12 cellular contexts compared by ENCODE assay signal in the genomic region with DNA sequence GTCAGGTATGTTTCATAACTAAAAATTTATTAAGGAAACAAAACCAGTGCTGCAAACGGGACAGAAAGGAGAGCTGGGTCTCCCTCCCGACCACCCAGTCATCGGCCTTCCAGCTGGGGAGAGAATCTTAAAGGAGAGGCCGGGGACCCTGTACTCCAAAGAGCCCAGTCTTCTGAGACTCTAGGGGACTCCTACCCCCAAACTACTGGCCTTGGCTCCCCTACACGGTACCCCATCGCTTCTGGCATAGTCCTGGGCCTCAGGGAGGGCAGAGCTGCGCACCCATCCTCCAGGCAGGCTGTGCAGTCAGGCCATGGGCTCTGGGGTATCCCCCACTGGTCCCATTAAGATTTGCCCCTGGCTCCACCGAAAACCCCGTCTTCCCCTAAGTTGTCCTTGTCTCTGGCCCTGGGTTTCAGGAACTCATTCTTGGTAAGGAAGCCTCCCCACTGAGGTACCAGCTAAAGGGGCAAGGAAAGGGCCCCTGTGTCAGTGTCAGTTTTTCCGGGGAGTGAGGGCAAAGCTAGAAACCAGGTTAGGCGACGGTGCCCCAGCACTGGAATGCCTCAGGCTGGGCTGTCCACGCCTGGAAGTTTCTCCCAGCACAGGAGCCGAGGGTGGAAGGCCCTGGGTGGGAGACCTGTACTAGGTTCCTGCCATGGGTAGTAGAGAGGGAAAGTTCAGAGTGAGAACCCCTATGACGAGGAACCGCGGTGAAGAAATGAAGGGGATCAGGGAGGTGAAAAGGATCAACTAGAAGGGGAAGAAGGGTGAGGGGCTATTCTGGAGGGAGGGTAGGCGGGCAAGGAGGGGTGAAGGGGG. TPM values are rescaled to one million over a fixed set of nuclear protein-coding genes. Genes with fewer than 3 reads are reported as not detected.
DNase-seq lines count a peak whose midpoint lies in the region; ATAC-seq and TF ChIP-seq lines count a peak whose summit lies in the region.
"Had no signal": no experiment of that assay in that cellular context is flagged by ENCODE, and none has a peak within 500 bp of the region (broad histone marks: within the 10 kb centered on the region; RNA-seq: fewer than 3 reads in every experiment).

No MANE protein-coding gene starts in this region.

- H3K4me1 Mint-ChIP-seq in T-helper 1 cell treated with Interleukin-12 subunit alpha and Interleukin-12 subunit beta and Interleukin-4 antibody, amounts not matched to agents 30 μg/mL and 1 μg/mL, for 36 hours (ENCODE audit: low read depth), result peaks cover 37% of the 10 kb centered on the region
- H3K4me1 Mint-ChIP-seq in activated naive CD8-positive, alpha-beta T cell treated with anti-CD3 and anti-CD28 coated beads, Interleukin-2, amount 10 ng/mL, durations not matched to agents 7 days and 5 days, result peaks cover 33% of the 10 kb centered on the region
- H3K4me1 Mint-ChIP-seq in progenitor cell of endocrine pancreas (ENCODE audit: low read depth), result no peaks in the 10 kb centered on the region

- peaks cover 10 to 53% (median 44%) of the 10 kb centered on the region in 4 donors for H3K36me3 ChIP-seq in stomach
- H3K36me3 ChIP-seq: SJCRH30 had no signal

- peak overlapping the region; percentile 78 for H3K4me3 Mint-ChIP-seq in T-helper 1 cell treated with Interleukin-12 subunit alpha and Interleukin-12 subunit beta and Interleukin-4 antibody, amounts not matched to agents 30 μg/mL and 1 μg/mL, for 36 hours
- H3K4me3 Mint-ChIP-seq in activated naive CD8-positive, alpha-beta T cell treated with anti-CD3 and anti-CD28 coated beads, Interleukin-2, amount 10 ng/mL, durations not matched to agents 7 days and 5 days, result peak overlapping the region; percentile 83
- H3K4me3 Mint-ChIP-seq in progenitor cell of endocrine pancreas (ENCODE audit: low read depth), result no peak overlapping the region

- H3K27me3 Mint-ChIP-seq in T-helper 1 cell treated with Interleukin-12 subunit alpha and Interleukin-12 subunit beta and Interleukin-4 antibody, amounts not matched to agents 30 μg/mL and 1 μg/mL, for 36 hours (ENCODE audit: low read depth), result no peaks in the 10 kb centered on the region
- H3K27me3 Mint-ChIP-seq in activated naive CD8-positive, alpha-beta T cell treated with anti-CD3 and anti-CD28 coated beads, Interleukin-2, amount 10 ng/mL, durations not matched to agents 7 days and 5 days, result no peaks in the 10 kb centered on the region
- peaks cover 35% of the 10 kb centered on the region for H3K27me3 Mint-ChIP-seq in progenitor cell of endocrine pancreas

- H3K9me3 Mint-ChIP-seq in T-helper 1 cell treated with Interleukin-12 subunit alpha and Interleukin-12 subunit beta and Interleukin-4 antibody, amounts not matched to agents 30 μg/mL and 1 μg/mL, for 36 hours, result no peaks in the 10 kb centered on the region
- H3K9me3 Mint-ChIP-seq in activated naive CD8-positive, alpha-beta T cell treated with anti-CD3 and anti-CD28 coated beads, Interleukin-2, amount 10 ng/mL, durations not matched to agents 7 days and 5 days, result no peaks in the 10 kb centered on the region
- no peaks in the 10 kb centered on the region for H3K9me3 Mint-ChIP-seq in progenitor cell of endocrine pancreas (ENCODE audit: low read depth)

- TF ChIP-seq CTCF in stomach (IDR thresholded peaks at IDR 0.05) (no peak), progenitor cell of endocrine pancreas (IDR thresholded peaks at IDR 0.05; ENCODE audit: unreplicated experiment) (no peak)

- peak overlapping the region; percentile 62 for H3K27ac ChIP-seq in layer of hippocampus (ENCODE audit: low read depth, low read length)
- peak overlapping the region; percentile 40 to 94 (median 90) for H3K27ac ChIP-seq in stomach
- H3K27ac ChIP-seq: 22Rv1, SJCRH30 had no signal

- intact Hi-C loops in stomach (cut with DNase I; ENCODE audit: low total_unique reads), result loop anchor here (5.0 kb wide), 1 partner anchor 182 kb away; no protein-coding TSS in a partner anchor

- no peak for ATAC-seq in activated naive CD8-positive, alpha-beta T cell treated with anti-CD3 and anti-CD28 coated beads, Interleukin-2, amount 10 ng/mL, durations not matched to agents 7 days and 5 days (ENCODE audit: low read depth)
- ATAC-seq in GM19463 (IDR thresholded peaks at IDR 0.05; ENCODE audit: unreplicated experiment), result no peak
- ATAC-seq: left colon had no signal

- TF ChIP-seq POLR2A in stomach (IDR thresholded peaks at IDR 0.05), result no peak

- peaks cover 39% of the 10 kb centered on the region for H3K36me3 Mint-ChIP-seq in T-helper 1 cell treated with Interleukin-12 subunit alpha and Interleukin-12 subunit beta and Interleukin-4 antibody, amounts not matched to agents 30 μg/mL and 1 μg/mL, for 36 hours (ENCODE audit: low read depth)
- peaks cover 19% of the 10 kb centered on the region for H3K36me3 Mint-ChIP-seq in activated naive CD8-positive, alpha-beta T cell treated with anti-CD3 and anti-CD28 coated beads, Interleukin-2, amount 10 ng/mL, durations not matched to agents 7 days and 5 days
- H3K36me3 Mint-ChIP-seq in progenitor cell of endocrine pancreas (ENCODE audit: insufficient read depth), result peaks cover 27% of the 10 kb centered on the region

- H3K27me3 ChIP-seq in layer of hippocampus (ENCODE audit: control insufficient read depth, insufficient read depth, low read length) (peaks cover 3% of the 10 kb centered on the region), stomach (peaks cover 0 to 57% (median 41%) of the 10 kb centered on the region in 3 donors)
- H3K27me3 ChIP-seq: SJCRH30 had no signal

- POLR2A ChIA-PET in activated naive CD8-positive, alpha-beta T cell treated with anti-CD3 and anti-CD28 coated beads, Interleukin-2, amount 10 ng/mL, durations not matched to agents 7 days and 5 days (lab: Charles Lee), result interaction anchor here (1.2 to 7.6 kb wide), 3 partner anchors 171 to 206 kb away, joined by 3 to 95 read pairs (median 86); no protein-coding TSS in a partner anchor

- peak overlapping the region in 1 of 4 donors; percentile 27 for H3K4me3 ChIP-seq in stomach
- H3K4me3 ChIP-seq: SJCRH30 had no signal

- H3K9me3 ChIP-seq in stomach, result no peaks in the 10 kb centered on the region
- H3K9me3 ChIP-seq: SJCRH30 had no signal

- no peak for TF ChIP-seq EP300 in stomach (IDR thresholded peaks at IDR 0.05)

- peaks cover 66 to 100% (median 81%) of the 10 kb centered on the region in 4 donors for H3K4me1 ChIP-seq in stomach
- H3K4me1 ChIP-seq: SJCRH30 had no signal

- H3K27ac Mint-ChIP-seq in T-helper 1 cell treated with Interleukin-12 subunit alpha and Interleukin-12 subunit beta and Interleukin-4 antibody, amounts not matched to agents 30 μg/mL and 1 μg/mL, for 36 hours, result peak overlapping the region; percentile 55
- H3K27ac Mint-ChIP-seq in activated naive CD8-positive, alpha-beta T cell treated with anti-CD3 and anti-CD28 coated beads, Interleukin-2, amount 10 ng/mL, durations not matched to agents 7 days and 5 days, result peak overlapping the region; percentile 81
- no peak overlapping the region for H3K27ac Mint-ChIP-seq in progenitor cell of endocrine pancreas

- 69 to 83% (median 81%) methylated on average over 18 of the region's 18 CpGs for WGBS in stomach, 5 donors

- DNase-seq in T-helper 1 cell (no peak), stomach (no peak), progenitor cell of endocrine pancreas (ENCODE audit: low spot score, unreplicated experiment) (no peak)
- no peak for DNase-seq in activated naive CD8-positive, alpha-beta T cell treated with anti-CD3 and anti-CD28 coated beads, Interleukin-2, amount 10 ng/mL, durations not matched to agents 7 days and 5 days
- no peak for DNase-seq in stimulated activated CD4-positive, alpha-beta T cell treated with anti-CD3 and anti-CD28 coated beads, Interleukin-1b, Interleukin-23, amount 100 ng/mL, for 48 hours
- DNase-seq: SJCRH30; stimulated activated naive CD4-positive, alpha-beta T cell treated with Interleukin-2 at 50 U/mL for 16 hours had no signal

RNA-seq across cellular contexts. Expression of gene HIC1, which starts 5.1 kb away (rescaled TPM):
- total RNA-seq in activated naive CD8-positive, alpha-beta T cell treated with anti-CD3 and anti-CD28 coated beads, Interleukin-2, amount 10 ng/mL, durations not matched to agents 7 days and 5 days, result 10 to 100 TPM; 62.1 to 64.3 TPM
- total RNA-seq in stomach, result 100 to 1,000 TPM in 1 of 5 donors, 10 to 100 TPM in 1, 1 to 10 TPM in 3; 7.6 to 107 (median 9.4) TPM
- 10 to 100 TPM in 1 of 3 donors, 1 to 10 TPM in 2; 1.5 to 11.2 (median 6.2) TPM for polyA plus RNA-seq in stomach
- total RNA-seq in progenitor cell of endocrine pancreas, result 0.69 and 0.86 TPM in 2 replicates

RNA-seq across cellular contexts. Expression of gene OVCA2, which starts 18.2 kb away (rescaled TPM):
- 10 to 100 TPM; 32.0 to 35.5 TPM for total RNA-seq in activated naive CD8-positive, alpha-beta T cell treated with anti-CD3 and anti-CD28 coated beads, Interleukin-2, amount 10 ng/mL, durations not matched to agents 7 days and 5 days
- total RNA-seq in stomach (10 to 100 TPM in 3 of 5 donors, 1 to 10 TPM in 1, not detected in 1; 3.1 to 31.9 (median 17.3) TPM), progenitor cell of endocrine pancreas (21.9 and 25.4 TPM in 2 replicates)
- 10 to 100 TPM; 60.3 to 83.4 (median 66.7) TPM for polyA plus RNA-seq in stomach

RNA-seq across cellular contexts. Expression of gene DPH1, which starts 30.1 kb away (rescaled TPM):
- 10 to 100 TPM; 45.7 to 46.4 TPM for total RNA-seq in activated naive CD8-positive, alpha-beta T cell treated with anti-CD3 and anti-CD28 coated beads, Interleukin-2, amount 10 ng/mL, durations not matched to agents 7 days and 5 days
- total RNA-seq in stomach, result 100 to 1,000 TPM in 2 of 5 donors, 10 to 100 TPM in 3; 26.1 to 188 (median 95.0) TPM
- 10 to 100 TPM; 11.6 to 27.9 (median 17.7) TPM for polyA plus RNA-seq in stomach
- total RNA-seq in progenitor cell of endocrine pancreas, result 39.1 and 44.0 TPM in 2 replicates

RNA-seq across cellular contexts. Expression of gene RTN4RL1, which starts 34.9 kb away (rescaled TPM):
- total RNA-seq in activated naive CD8-positive, alpha-beta T cell treated with anti-CD3 and anti-CD28 coated beads, Interleukin-2, amount 10 ng/mL, durations not matched to agents 7 days and 5 days, result under 1 TPM; 0.22 to 0.45 TPM
- under 1 TPM in 2 of 5 donors, not detected in 3; 0.58 to 0.92 TPM for total RNA-seq in stomach
- under 1 TPM in 2 of 3 donors, not detected in 1; 0.50 to 0.85 TPM for polyA plus RNA-seq in stomach
- 11.1 and 12.4 TPM in 2 replicates for total RNA-seq in progenitor cell of endocrine pancreas
